In genomic region chr11:6411594-6412031, GRCh38 we compare ENCODE assay signal across 14 cellular contexts. TPM values are rescaled to one million over a fixed set of nuclear protein-coding genes. Genes with fewer than 3 reads are reported as not detected.
"Had no signal": no experiment of that assay in that cellular context is flagged by ENCODE, and none has a peak within 500 bp of the region (broad histone marks: within the 10 kb centered on the region; RNA-seq: fewer than 3 reads in every experiment).

No MANE protein-coding gene starts in this region.

- H3K9me3 Mint-ChIP-seq: activated B cell treated with CpG ODN at 0.5 μM for 24 hours; activated CD4-positive, alpha-beta T cell treated with anti-CD3 and anti-CD28 coated beads, Interleukin-2, amount 10 ng/mL, durations not matched to agents 24 days and 14 days; activated naive CD4-positive, alpha-beta T cell treated with anti-CD3 and anti-CD28 coated beads, Interleukin-2, amount 50 U/mL, for 72 hours; stimulated activated memory B cell treated with anti-CD40 and anti-IgM and Interleukin-4, amounts not matched to agents 10 μg/mL and 1 μg/mL and 100 μg/mL, for 72 hours; type B pancreatic cell had no signal

- H3K4me1 ChIP-seq: foreskin keratinocyte had no signal

- H3K27me3 Mint-ChIP-seq: activated B cell treated with CpG ODN at 0.5 μM for 24 hours; activated CD4-positive, alpha-beta T cell treated with anti-CD3 and anti-CD28 coated beads, Interleukin-2, amount 10 ng/mL, durations not matched to agents 24 days and 14 days; stimulated activated memory B cell treated with anti-CD40 and anti-IgM and Interleukin-4, amounts not matched to agents 10 μg/mL and 1 μg/mL and 100 μg/mL, for 72 hours; type B pancreatic cell had no signal

- H3K27ac ChIP-seq: foreskin keratinocyte, heart right ventricle had no signal

- H3K27ac Mint-ChIP-seq: activated B cell treated with CpG ODN at 0.5 μM for 24 hours; activated CD4-positive, alpha-beta T cell treated with anti-CD3 and anti-CD28 coated beads, Interleukin-2, amount 10 ng/mL, durations not matched to agents 24 days and 14 days; activated naive CD4-positive, alpha-beta T cell treated with anti-CD3 and anti-CD28 coated beads, Interleukin-2, amount 50 U/mL, for 72 hours; stimulated activated memory B cell treated with anti-CD40 and anti-IgM and Interleukin-4, amounts not matched to agents 10 μg/mL and 1 μg/mL and 100 μg/mL, for 72 hours; type B pancreatic cell had no signal

- H3K27me3 ChIP-seq: foreskin keratinocyte, heart right ventricle had no signal

- ATAC-seq: activated naive CD4-positive, alpha-beta T cell treated with anti-CD3 and anti-CD28 coated beads, Interleukin-2, amount 50 U/mL, for 72 hours; foreskin keratinocyte; stimulated activated memory B cell treated with anti-CD40 and anti-IgM and Interleukin-4, amounts not matched to agents 10 μg/mL and 1 μg/mL and 100 μg/mL, for 72 hours had no signal

- DNase-seq: activated B cell treated with CpG ODN at 0.5 μM for 24 hours; activated CD4-positive, alpha-beta T cell treated with anti-CD3 and anti-CD28 coated beads, Interleukin-2, amount 10 ng/mL, durations not matched to agents 24 days and 14 days; activated T-cell treated with anti-CD3 and anti-CD28 coated beads for 4 hours; effector CD4-positive, alpha-beta T cell; foreskin keratinocyte; heart right ventricle; right cardiac atrium; small intestine; T-helper 2 cell had no signal

- H3K4me3 Mint-ChIP-seq: activated B cell treated with CpG ODN at 0.5 μM for 24 hours; activated CD4-positive, alpha-beta T cell treated with anti-CD3 and anti-CD28 coated beads, Interleukin-2, amount 10 ng/mL, durations not matched to agents 24 days and 14 days; stimulated activated memory B cell treated with anti-CD40 and anti-IgM and Interleukin-4, amounts not matched to agents 10 μg/mL and 1 μg/mL and 100 μg/mL, for 72 hours; type B pancreatic cell had no signal

- H3K9me3 ChIP-seq: heart right ventricle had no signal

- H3K4me3 ChIP-seq: heart right ventricle had no signal

RNA-seq across cellular contexts. Expression of gene HPX, which starts 29.2 kb away (rescaled TPM):
- total RNA-seq: activated CD4-positive, alpha-beta T cell treated with anti-CD3 and anti-CD28 coated beads, Interleukin-2, amount 10 ng/mL, durations not matched to agents 24 days and 14 days; activated CD8-positive, alpha-beta memory T cell treated with anti-CD3 and anti-CD28 coated beads for 36 hours; myocyte had no signal
